22 cellular contexts compared by ENCODE assay signal in the genomic region with DNA sequence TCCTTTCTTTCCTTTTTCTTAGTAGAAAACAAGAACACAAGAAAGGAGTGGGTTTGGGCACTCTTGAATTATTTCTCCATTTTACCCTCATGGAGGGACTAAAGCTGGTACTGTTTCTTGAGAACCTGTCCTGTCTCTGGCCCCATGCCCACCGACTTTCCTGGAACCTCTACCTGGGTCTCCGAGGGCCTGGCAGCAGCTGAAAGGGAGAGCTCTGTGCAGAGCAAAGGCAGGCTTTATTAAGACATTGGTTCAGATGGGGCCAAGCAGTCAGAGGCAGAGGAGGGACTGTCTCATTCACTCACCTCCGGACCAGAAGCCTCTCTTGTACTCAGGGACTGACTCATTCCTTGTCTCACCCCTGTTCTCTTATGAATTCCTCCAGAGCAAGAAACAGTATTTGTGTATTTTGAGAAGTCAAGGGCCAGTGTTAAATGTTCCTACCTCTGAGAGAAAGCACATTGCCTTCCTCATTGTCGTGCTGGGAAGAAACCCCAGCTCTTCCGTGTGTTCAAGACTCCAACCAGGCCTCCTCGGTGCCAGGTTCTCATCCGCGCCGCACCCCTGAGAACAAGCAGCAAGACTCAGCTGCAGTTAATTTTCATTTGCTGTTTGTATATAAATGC.
DNase-seq lines count a peak whose midpoint lies in the region; ATAC-seq, FAIRE-seq and TF ChIP-seq lines count a peak whose summit lies in the region.
"Had no signal": no experiment of that assay in that cellular context is flagged by ENCODE, and none has a peak within 500 bp of the region (broad histone marks: within the 10 kb centered on the region; RNA-seq: fewer than 3 reads in every experiment).

No MANE protein-coding gene starts in this region.

- H2AFZ ChIP-seq in GM23248: no peak overlapping the region

- H3K4me3 ChIP-seq in GM23248: no peak overlapping the region
- H3K4me3 ChIP-seq in brain microvascular endothelial cell (ENCODE audit: low read depth, low read length): no peak overlapping the region
- H3K4me3 ChIP-seq in kidney (ENCODE audit: low read length in 2 of 2): no peak overlapping the region
- H3K4me3 ChIP-seq: breast epithelium, pancreas, vagina had no signal

- H3K36me3 ChIP-seq in GM23248 (ENCODE audit: low read depth) (no peaks in the 10 kb centered on the region), brain microvascular endothelial cell (replicated peaks) (no peaks in the 10 kb centered on the region), kidney (ENCODE audit: control insufficient read depth in 1 of 2, insufficient read depth in 2 of 2, low read length in 2 of 2) (no peaks in the 10 kb centered on the region)
- H3K36me3 ChIP-seq: breast epithelium, pancreas, vagina had no signal

- H4K20me1 ChIP-seq in GM23248 (ENCODE audit: insufficient read depth): no peaks in the 10 kb centered on the region

- H3K9me3 ChIP-seq in GM23248 (ENCODE audit: low read depth) (no peaks in the 10 kb centered on the region), kidney (ENCODE audit: control insufficient read depth in 1 of 2, low read length in 2 of 2) (no peaks in the 10 kb centered on the region)
- H3K9me3 ChIP-seq: breast epithelium, pancreas, vagina had no signal

- H3K4me1 ChIP-seq in GM23248 (ENCODE audit: insufficient read depth): 0 out of 2 replicates have a peak, but pooled peaks cover 3% of the 10 kb centered on the region
- peaks cover 0 to 5% of the 10 kb centered on the region in 2 donors for H3K4me1 ChIP-seq in kidney (ENCODE audit: control insufficient read depth in 1 of 2, insufficient read depth in 1 of 2, low read depth in 1 of 2, low read length in 2 of 2)
- H3K4me1 ChIP-seq: breast epithelium had no signal

- no peak for FAIRE-seq in kidney (lab: Jason Lieb, UNC)
- FAIRE-seq: pancreas, small intestine had no signal

- intact Hi-C loops in kidney (cut with DNase I) (no loop called here), sciatic nerve (cut with DNase I) (no loop called here)

- no peak overlapping the region for H3K27ac ChIP-seq in GM23248
- no peak overlapping the region for H3K27ac ChIP-seq in brain microvascular endothelial cell
- no peak overlapping the region for H3K27ac ChIP-seq in kidney (ENCODE audit: low read depth in 2 of 2, low read length in 2 of 2)
- H3K27ac ChIP-seq: breast epithelium, C4-2B, KMS-11, pancreas, vagina had no signal

- no peak overlapping the region for H3K4me2 ChIP-seq in GM23248 (ENCODE audit: unreplicated experiment)
- H3K4me2 ChIP-seq: KMS-11 had no signal

- 0 out of 2 replicates have a peak, but pooled peaks cover 6% of the 10 kb centered on the region for H3F3A ChIP-seq in GM23248 (ENCODE audit: insufficient read depth)

- H3K9ac ChIP-seq in GM23248 (no peak overlapping the region), kidney (ENCODE audit: low read length in 2 of 2) (no peak overlapping the region)
- H3K9ac ChIP-seq: KMS-11 had no signal

- H3K27me3 ChIP-seq in GM23248 (replicated peaks; ENCODE audit: insufficient read depth) (no peaks in the 10 kb centered on the region), brain microvascular endothelial cell (replicated peaks) (no peaks in the 10 kb centered on the region)
- H3K27me3 ChIP-seq: breast epithelium, pancreas, vagina had no signal

- H3K9me2 ChIP-seq in GM23248 (ENCODE audit: insufficient read depth): no peaks in the 10 kb centered on the region

- ATAC-seq in sciatic nerve (peak; percentile 23), GM21786 (IDR thresholded peaks at IDR 0.05; ENCODE audit: unreplicated experiment) (no peak)

- H3K79me2 ChIP-seq in GM23248 (ENCODE audit: insufficient read depth): no peaks in the 10 kb centered on the region

- in situ Hi-C loops in GM23248 (cut with MboI): no loop called here
- in situ Hi-C loops in brain microvascular endothelial cell (cut with HindIII; ENCODE audit: low pct_ligation_motif_present, low sequenced_read_pairs): no loop called here

- WGBS in GM23248 (ENCODE audit: low coverage in 1 of 2, low lambda C conversion rate in 2 of 2, missing lambda C conversion rate in 2 of 2), 2 experiments: 88 to 92% methylated on average over 9 of the region's 9 CpGs

- TF ChIP-seq CTCF in brain microvascular endothelial cell (IDR thresholded peaks at IDR 0.05; ENCODE audit: low read depth, low read length, missing control alignments) (no peak), kidney (IDR thresholded peaks at IDR 0.05; ENCODE audit: borderline replicate concordance, extremely low read depth, insufficient read depth) (no peak)

- DNase-seq in GM23248 (peak; percentile 40), brain microvascular endothelial cell (peak; percentile 39), kidney (peak; percentile 21), sciatic nerve (ENCODE audit: low spot score) (peak; percentile 57), NCI-H1436 treated with DMSO at 0.1 percent for 48 hours (lab: John Stamatoyannopoulos, UW) (no peak), NCI-H82 (lab: John Stamatoyannopoulos, UW) (no peak), NCI-H146 (lab: John Stamatoyannopoulos, UW) (no peak)
- DNase-seq: ACHN; activated CD4-positive, alpha-beta T cell treated with anti-CD3 and anti-CD28 coated beads for 4 hours; activated naive CD8-positive, alpha-beta T cell treated with anti-CD3 and anti-CD28 coated beads, Interleukin-2, amount 10 ng/mL, durations not matched to agents 7 days and 5 days; DMS153; NCI-H1092; NCI-H2107; NCI-H510A; small intestine; stimulated activated CD4-positive, alpha-beta T cell treated with anti-CD3 and anti-CD28 coated beads, Interleukin-4, amount 100 ng/mL, for 4 hours had no signal

Comparison
In these comparisons a context has a peak if more than half of its experiments do, and no peak if none do; other contexts are left out.
1. DNase-seq: peak in GM23248 (single experiment), brain microvascular endothelial cell (single experiment), kidney (single experiment) and sciatic nerve (single experiment); none in NCI-H1436 treated with DMSO at 0.1 percent for 48 hours (single experiment), NCI-H82 (single experiment) and NCI-H146 (single experiment).